Comparison of ENCODE assay signal across 14 cellular contexts in genomic region chr11:5631969-5632635, GRCh38. TPM values are rescaled to one million over a fixed set of nuclear protein-coding genes. Genes with fewer than 3 reads are reported as not detected.
DNase-seq lines count a peak whose midpoint lies in the region; ATAC-seq, FAIRE-seq and TF ChIP-seq lines count a peak whose summit lies in the region.
"Had no signal": no experiment of that assay in that cellular context is flagged by ENCODE, and none has a peak within 500 bp of the region (broad histone marks: within the 10 kb centered on the region; RNA-seq: fewer than 3 reads in every experiment).

No MANE protein-coding gene starts in this region.

- H3K23me2 ChIP-seq in H1 (ENCODE audit: low read depth, low read length): no peaks in the 10 kb centered on the region

- TF ChIP-seq CTCF in H1 (IDR thresholded peaks at IDR 0.05; ENCODE audit: control extremely low read depth in 1 of 3, insufficient read depth in 1 of 3, low read depth in 1 of 3, low read length in 3 of 3): no peak
- no peak for TF ChIP-seq CTCF in progenitor cell of endocrine pancreas (IDR thresholded peaks at IDR 0.05; ENCODE audit: unreplicated experiment)

- no peaks in the 10 kb centered on the region for H3K9me3 ChIP-seq in H1 (ENCODE audit: insufficient read depth in 2 of 2, low read depth in 1 of 2, low read length in 1 of 2)

- POLR2A ChIA-PET in H1 (lab: Charles Lee; ENCODE audit: partially characterized antibody) (no interaction called here), T-cell (lab: Charles Lee) (no interaction called here)

- H3K27ac Mint-ChIP-seq in T-cell: no peak overlapping the region
- H3K27ac Mint-ChIP-seq in progenitor cell of endocrine pancreas: no peak overlapping the region
- H3K27ac Mint-ChIP-seq: activated CD8-positive, alpha-beta T cell treated with anti-CD3 and anti-CD28 coated beads, Interleukin-2, amount 10 ng/mL, durations not matched to agents 7 days and 5 days; brain had no signal

- no peak overlapping the region for H3K4me3 ChIP-seq in H1 (ENCODE audit: extremely low read depth in 1 of 4, insufficient read depth in 2 of 4, low read depth in 3 of 4, low read length in 4 of 4)

- H3K4me3 Mint-ChIP-seq in T-cell: no peak overlapping the region
- no peak overlapping the region for H3K4me3 Mint-ChIP-seq in progenitor cell of endocrine pancreas (ENCODE audit: low read depth)
- H3K4me3 Mint-ChIP-seq: activated CD8-positive, alpha-beta T cell treated with anti-CD3 and anti-CD28 coated beads, Interleukin-2, amount 10 ng/mL, durations not matched to agents 7 days and 5 days; brain had no signal

- no peak for FAIRE-seq in H1 (lab: Jason Lieb, UNC)

- peak; percentile 97 for ATAC-seq in GM18867 (IDR thresholded peaks at IDR 0.05; ENCODE audit: unreplicated experiment)
- ATAC-seq in GM21737 (IDR thresholded peaks at IDR 0.05; ENCODE audit: unreplicated experiment): peak; percentile 92
- ATAC-seq in HG03442 (IDR thresholded peaks at IDR 0.05; ENCODE audit: unreplicated experiment): peak; percentile 88
- ATAC-seq in T-cell (replicated peaks in 1 of 4): no peak
- no peak for ATAC-seq in Right ventricle myocardium inferior
- ATAC-seq: activated CD8-positive, alpha-beta T cell treated with anti-CD3 and anti-CD28 coated beads, Interleukin-2, amount 10 ng/mL, durations not matched to agents 7 days and 5 days; naive thymus-derived CD8-positive, alpha-beta T cell; Panc1 had no signal

- H2BK120ac ChIP-seq in H1 (replicated peaks; ENCODE audit: low read depth, low read length): no peak overlapping the region

- H2BK15ac ChIP-seq in H1 (ENCODE audit: low read length): no peak overlapping the region

- no peaks in the 10 kb centered on the region for H3K79me2 ChIP-seq in H1 (ENCODE audit: control insufficient read depth in 1 of 2, insufficient read depth in 2 of 2, low read length in 2 of 2)

- no peak for TF ChIP-seq POLR2A in H1 (IDR thresholded peaks at IDR 0.05; ENCODE audit: control extremely low read depth in 1 of 2, low read depth in 2 of 2, low read length in 2 of 2)

- no peak overlapping the region for H2BK20ac ChIP-seq in H1 (ENCODE audit: low read length)

- 93% methylated on average over 5 of the region's 5 CpGs; no CpG with 5 or more reads in 1 of the 2 experiments for WGBS in H1 (ENCODE audit: extremely low coverage in 1 of 2, insufficient coverage in 1 of 2, insufficient read length in 1 of 2, insufficient replicate concordance in 2 of 2, low coverage in 1 of 2, low lambda C conversion rate in 2 of 2, missing lambda C conversion rate in 1 of 2), 2 experiments

- peaks cover 26 to 45% (median 42%) of the 10 kb centered on the region in 3 donors for H3K4me1 Mint-ChIP-seq in T-cell
- H3K4me1 Mint-ChIP-seq in progenitor cell of endocrine pancreas (ENCODE audit: low read depth): peaks cover 5% of the 10 kb centered on the region
- H3K4me1 Mint-ChIP-seq: brain had no signal

- H3K27me3 ChIP-seq in H1 (replicated peaks in 1 of 4; ENCODE audit: control insufficient read depth in 3 of 4, extremely low read depth in 1 of 4, insufficient read depth in 3 of 4, low read length in 3 of 4): no peaks in the 10 kb centered on the region

- DNase-seq in H1 (ENCODE audit: low read depth in 1 of 2, low spot score in 2 of 2) (no peak), T-cell (no peak), AG20443 (ENCODE audit: low spot score) (no peak), Right ventricle myocardium inferior (ENCODE audit: missing footprints) (no peak), progenitor cell of endocrine pancreas (ENCODE audit: low spot score, unreplicated experiment) (no peak)
- DNase-seq: activated CD8-positive, alpha-beta T cell treated with anti-CD3 and anti-CD28 coated beads, Interleukin-2, amount 10 ng/mL, durations not matched to agents 7 days and 5 days; DMS 273 treated with DMSO at 0.1 percent for 48 hours; naive thymus-derived CD8-positive, alpha-beta T cell had no signal

- no peak overlapping the region for H2AK5ac ChIP-seq in H1 (ENCODE audit: low read depth, low read length)

- H3K9me3 Mint-ChIP-seq in T-cell (no peaks in the 10 kb centered on the region), progenitor cell of endocrine pancreas (ENCODE audit: low read depth) (peaks cover 5% of the 10 kb centered on the region)
- H3K9me3 Mint-ChIP-seq: naive thymus-derived CD8-positive, alpha-beta T cell had no signal

- no peaks in the 10 kb centered on the region for H4K20me1 ChIP-seq in H1 (replicated peaks in 1 of 2; ENCODE audit: control insufficient read depth in 1 of 2, insufficient read depth in 2 of 2, low read length in 2 of 2)

- H3K4ac ChIP-seq in H1 (replicated peaks; ENCODE audit: insufficient read length, low read depth, low read length): peak overlapping the region; percentile 21

- H3K9ac ChIP-seq in H1 (replicated peaks in 1 of 4; ENCODE audit: extremely low read depth in 1 of 4, low read depth in 3 of 4, low read length in 3 of 4): no peak overlapping the region

- H3K79me1 ChIP-seq in H1 (ENCODE audit: low read depth, low read length): no peaks in the 10 kb centered on the region

- H4K91ac ChIP-seq in H1 (replicated peaks; ENCODE audit: insufficient read length, low read length): no peak overlapping the region

- H3K36me3 Mint-ChIP-seq in T-cell (peaks cover 65% of the 10 kb centered on the region), progenitor cell of endocrine pancreas (ENCODE audit: insufficient read depth) (peaks cover 6% of the 10 kb centered on the region)
- H3K36me3 Mint-ChIP-seq: brain had no signal

- CTCF ChIA-PET in H1 (lab: Charles Lee; ENCODE audit: partially characterized antibody): no interaction called here
- CTCF ChIA-PET in T-cell (lab: Charles Lee): no interaction called here

- H3K36me3 ChIP-seq in H1 (ENCODE audit: control insufficient read depth in 2 of 4, insufficient read depth in 4 of 4, low read length in 3 of 4): no peaks in the 10 kb centered on the region

- no peak overlapping the region for H4K5ac ChIP-seq in H1 (ENCODE audit: insufficient read length, low read depth, low read length)

- H4K8ac ChIP-seq in H1 (ENCODE audit: extremely low read depth, insufficient read depth, low read length): no peak overlapping the region

- no peak overlapping the region for H3K14ac ChIP-seq in H1 (ENCODE audit: insufficient read length)

- TF ChIP-seq RAD21 in H1 (IDR thresholded peaks at IDR 0.05 in 1 of 2, conservative IDR thresholded peaks at IDR 0.05 in 1 of 2; ENCODE audit: low read depth in 2 of 2, low read length in 2 of 2): no peak

- intact Hi-C loops in Right ventricle myocardium inferior (cut with DNase I): no loop called here

- no peaks in the 10 kb centered on the region for H3K4me1 ChIP-seq in H1 (replicated peaks in 1 of 4; ENCODE audit: control insufficient read depth in 3 of 4, insufficient read depth in 4 of 4, low read length in 3 of 4)

- no peak overlapping the region for H3K18ac ChIP-seq in H1 (ENCODE audit: extremely low read depth, low read length)

- no peaks in the 10 kb centered on the region for H3K27me3 Mint-ChIP-seq in T-cell
- H3K27me3 Mint-ChIP-seq in progenitor cell of endocrine pancreas: no peaks in the 10 kb centered on the region
- H3K27me3 Mint-ChIP-seq: brain; naive thymus-derived CD8-positive, alpha-beta T cell had no signal

- no peak overlapping the region for H2BK5ac ChIP-seq in H1 (ENCODE audit: low read depth, low read length)

- no peak for TF ChIP-seq EP300 in H1 (IDR thresholded peaks at IDR 0.05; ENCODE audit: borderline replicate concordance in 1 of 2, low read depth in 2 of 2, low read length in 2 of 2)

- H3K27ac ChIP-seq in H1 (ENCODE audit: low read depth, low read length): no peak overlapping the region

- H3K56ac ChIP-seq in H1 (replicated peaks; ENCODE audit: insufficient read length, low read depth, low read length): no peak overlapping the region

- H2BK12ac ChIP-seq in H1 (ENCODE audit: low read depth, low read length): peak overlapping the region; percentile 22; the same call in 1 of the 2 replicates

- H2AFZ ChIP-seq in H1 (ENCODE audit: low read length): no peak overlapping the region

- no peak overlapping the region for H3K23ac ChIP-seq in H1 (ENCODE audit: insufficient read length)

- H3K4me2 ChIP-seq in H1 (ENCODE audit: insufficient read depth in 1 of 2, low read depth in 2 of 2, low read length in 2 of 2): no peak overlapping the region

RNA-seq across cellular contexts. Expression of gene TRIM34, which starts 7.3 kb away (rescaled TPM):
- total RNA-seq in H1 (2021; fragmentation: NEBNext Ultra II Directional; extraction: Animal tissue kit (Norgen Biotek cat#: 25700)): 0.63 and 0.76 TPM in 2 replicates
- polyA plus RNA-seq in H1 (2011; rRNA removed): 2.6 and 5.8 TPM in 2 replicates
- polyA plus RNA-seq in H1 (2011; cell fraction: cytosol; rRNA removed): 2.8 TPM
- polyA plus RNA-seq in H1 (2011; cell fraction: nucleus; rRNA removed): 1.4 TPM
- polyA plus RNA-seq in H1 (2012, experiment 1 of 2): 0.84 to 2.1 TPM (median 1.7 TPM) in 4 replicates
- polyA plus RNA-seq in H1 (2012, experiment 2 of 2): 0.21 TPM
- polyA plus RNA-seq in H1 (2013, experiment 1 of 2): 1.1 TPM
- polyA plus RNA-seq in H1 (2013, experiment 2 of 2): 1.7 TPM
- 2.5 and 2.6 TPM in 2 replicates for polyA minus RNA-seq in H1 (2011; rRNA and poly(A)+ RNA removed)
- polyA minus RNA-seq in H1 (2011; cell fraction: cytosol; rRNA and poly(A)+ RNA removed): 0.95 TPM
- polyA minus RNA-seq in H1 (2011; cell fraction: nucleus; rRNA and poly(A)+ RNA removed): 1.5 TPM
- 10 to 100 TPM in 3 of 5 donors, 1 to 10 TPM in 2; 7.4 to 13.5 (median 10.4) TPM for total RNA-seq in T-cell
- 2.8 TPM for total RNA-seq in Right ventricle myocardium inferior
- 2.0 TPM in 2 replicates for total RNA-seq in progenitor cell of endocrine pancreas

RNA-seq across cellular contexts. Expression of gene TRIM6, which starts 35.7 kb away (rescaled TPM):
- 20.6 and 21.6 TPM in 2 replicates for total RNA-seq in H1 (2021; fragmentation: NEBNext Ultra II Directional; extraction: Animal tissue kit (Norgen Biotek cat#: 25700))
- polyA plus RNA-seq in H1 (2011; rRNA removed): 21.8 and 23.3 TPM in 2 replicates
- 25.1 TPM for polyA plus RNA-seq in H1 (2011; cell fraction: cytosol; rRNA removed)
- 14.6 TPM for polyA plus RNA-seq in H1 (2011; cell fraction: nucleus; rRNA removed)
- polyA plus RNA-seq in H1 (2012, experiment 1 of 2): 13.2 to 21.0 TPM (median 15.0 TPM) in 4 replicates
- 3.9 TPM for polyA plus RNA-seq in H1 (2012, experiment 2 of 2)
- polyA plus RNA-seq in H1 (2013, experiment 1 of 2): 17.8 TPM
- 20.2 TPM for polyA plus RNA-seq in H1 (2013, experiment 2 of 2)
- 15.7 and 16.6 TPM in 2 replicates for polyA minus RNA-seq in H1 (2011; rRNA and poly(A)+ RNA removed)
- polyA minus RNA-seq in H1 (2011; cell fraction: cytosol; rRNA and poly(A)+ RNA removed): 10.1 TPM
- polyA minus RNA-seq in H1 (2011; cell fraction: nucleus; rRNA and poly(A)+ RNA removed): 11.9 TPM
- total RNA-seq in T-cell (under 1 TPM in 2 of 5 donors, not detected in 3; 0.13 to 0.14 TPM), Right ventricle myocardium inferior (0.84 TPM), progenitor cell of endocrine pancreas (5.4 and 5.8 TPM in 2 replicates)
- total RNA-seq: naive thymus-derived CD8-positive, alpha-beta T cell had no signal
- polyA plus RNA-seq: naive thymus-derived CD8-positive, alpha-beta T cell had no signal

RNA-seq across cellular contexts. Expression of gene OR52B6, which starts 51.4 kb away (rescaled TPM):
- total RNA-seq in H1 (2021; fragmentation: NEBNext Ultra II Directional; extraction: Animal tissue kit (Norgen Biotek cat#: 25700)): not detected in 2 replicates
- polyA plus RNA-seq in H1 (2011; rRNA removed): not detected in 2 replicates
- polyA plus RNA-seq in H1 (2011; cell fraction: cytosol; rRNA removed): not detected
- not detected for polyA plus RNA-seq in H1 (2011; cell fraction: nucleus; rRNA removed)
- polyA plus RNA-seq in H1 (2012, experiment 1 of 2): not detected in 4 replicates
- not detected for polyA plus RNA-seq in H1 (2012, experiment 2 of 2)
- polyA plus RNA-seq in H1 (2013, experiment 1 of 2): not detected
- polyA plus RNA-seq in H1 (2013, experiment 2 of 2): not detected
- polyA minus RNA-seq in H1 (2011; rRNA and poly(A)+ RNA removed): not detected in 2 replicates
- not detected for polyA minus RNA-seq in H1 (2011; cell fraction: cytosol; rRNA and poly(A)+ RNA removed)
- not detected for polyA minus RNA-seq in H1 (2011; cell fraction: nucleus; rRNA and poly(A)+ RNA removed)
- total RNA-seq in T-cell (not detected), Right ventricle myocardium inferior (not detected), progenitor cell of endocrine pancreas (not detected in 2 replicates)
- total RNA-seq: activated CD8-positive, alpha-beta T cell treated with anti-CD3 and anti-CD28 coated beads, Interleukin-2, amount 10 ng/mL, durations not matched to agents 7 days and 5 days; glomerular endothelial cell; naive thymus-derived CD8-positive, alpha-beta T cell had no signal
- polyA plus RNA-seq: naive thymus-derived CD8-positive, alpha-beta T cell had no signal

RNA-seq across cellular contexts. Expression of gene TRIM5, which starts 52.8 kb away (rescaled TPM):
- total RNA-seq in H1 (2021; fragmentation: NEBNext Ultra II Directional; extraction: Animal tissue kit (Norgen Biotek cat#: 25700)): 33.3 and 35.5 TPM in 2 replicates
- 14.5 and 23.5 TPM in 2 replicates for polyA plus RNA-seq in H1 (2011; rRNA removed)
- 19.5 TPM for polyA plus RNA-seq in H1 (2011; cell fraction: cytosol; rRNA removed)
- polyA plus RNA-seq in H1 (2011; cell fraction: nucleus; rRNA removed): 11.4 TPM
- polyA plus RNA-seq in H1 (2012, experiment 1 of 2): 21.7 to 30.2 TPM (median 24.1 TPM) in 4 replicates
- polyA plus RNA-seq in H1 (2012, experiment 2 of 2): 3.6 TPM
- 26.2 TPM for polyA plus RNA-seq in H1 (2013, experiment 1 of 2)
- 25.7 TPM for polyA plus RNA-seq in H1 (2013, experiment 2 of 2)
- polyA minus RNA-seq in H1 (2011; rRNA and poly(A)+ RNA removed): 31.8 and 49.7 TPM in 2 replicates
- 14.3 TPM for polyA minus RNA-seq in H1 (2011; cell fraction: cytosol; rRNA and poly(A)+ RNA removed)
- polyA minus RNA-seq in H1 (2011; cell fraction: nucleus; rRNA and poly(A)+ RNA removed): 16.3 TPM
- total RNA-seq in T-cell: 10 to 100 TPM; 17.6 to 38.2 (median 31.6) TPM
- total RNA-seq in Right ventricle myocardium inferior: 9.8 TPM
- 38.9 and 40.8 TPM in 2 replicates for total RNA-seq in progenitor cell of endocrine pancreas

RNA-seq across cellular contexts. Expression of gene TRIM22, which starts 57.5 kb away (rescaled TPM):
- 56.0 and 57.4 TPM in 2 replicates for total RNA-seq in H1 (2021; fragmentation: NEBNext Ultra II Directional; extraction: Animal tissue kit (Norgen Biotek cat#: 25700))
- 42.9 and 82.7 TPM in 2 replicates for polyA plus RNA-seq in H1 (2011; rRNA removed)
- 71.8 TPM for polyA plus RNA-seq in H1 (2011; cell fraction: cytosol; rRNA removed)
- 42.6 TPM for polyA plus RNA-seq in H1 (2011; cell fraction: nucleus; rRNA removed)
- polyA plus RNA-seq in H1 (2012, experiment 1 of 2): 97.7 to 129 TPM (median 106 TPM) in 4 replicates
- polyA plus RNA-seq in H1 (2012, experiment 2 of 2): 4.4 TPM
- 36.7 TPM for polyA plus RNA-seq in H1 (2013, experiment 1 of 2)
- polyA plus RNA-seq in H1 (2013, experiment 2 of 2): 34.4 TPM
- polyA minus RNA-seq in H1 (2011; rRNA and poly(A)+ RNA removed): 57.1 and 121 TPM in 2 replicates
- polyA minus RNA-seq in H1 (2011; cell fraction: cytosol; rRNA and poly(A)+ RNA removed): 32.9 TPM
- polyA minus RNA-seq in H1 (2011; cell fraction: nucleus; rRNA and poly(A)+ RNA removed): 78.5 TPM
- 100 to 1,000 TPM; 256 to 397 (median 320) TPM for total RNA-seq in T-cell
- total RNA-seq in Right ventricle myocardium inferior: 22.4 TPM
- 0.89 and 1.7 TPM in 2 replicates for total RNA-seq in progenitor cell of endocrine pancreas

Comparison
In these comparisons a context has a peak if more than half of its experiments do, and no peak if none do; other contexts are left out.
1. ATAC-seq: peak in GM18867 (single experiment), GM21737 (single experiment) and HG03442 (single experiment); none in T-cell (0 of 4) and Right ventricle myocardium inferior (single experiment).